ENCODE assay signal across 1 cellular context in the genomic region with DNA sequence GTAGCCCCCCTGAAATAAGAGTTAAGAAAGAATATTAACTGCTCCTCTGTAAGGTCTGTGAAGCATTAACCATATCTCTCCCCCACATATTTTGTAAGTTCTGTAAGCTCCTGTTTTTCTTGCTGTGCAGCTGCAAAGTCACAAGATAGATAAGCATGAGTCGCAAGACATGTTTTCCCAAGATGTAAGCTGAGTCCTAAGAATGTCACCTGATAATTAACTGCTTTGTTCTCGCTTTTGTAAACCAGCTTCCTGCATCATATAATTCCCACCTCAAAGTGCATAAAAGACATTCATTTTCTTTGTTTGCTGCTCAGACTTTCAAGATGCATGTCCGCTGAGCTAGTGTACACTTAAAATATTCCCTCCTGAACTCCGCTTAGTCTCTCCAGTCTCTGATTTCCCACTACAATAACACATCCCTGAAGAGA.
A peak's percentile ranks its signal among the peaks of the same experiment; 100 is the strongest.
TF ChIP-seq lines count a peak whose summit lies in the region.

No MANE protein-coding gene starts in this region.

TF ChIP-seq in K562, 482 proteins besides CTCF, POLR2A, EP300 and RAD21 (continued from another document and continues in another):
- TF ChIP-seq, protein P1, sequence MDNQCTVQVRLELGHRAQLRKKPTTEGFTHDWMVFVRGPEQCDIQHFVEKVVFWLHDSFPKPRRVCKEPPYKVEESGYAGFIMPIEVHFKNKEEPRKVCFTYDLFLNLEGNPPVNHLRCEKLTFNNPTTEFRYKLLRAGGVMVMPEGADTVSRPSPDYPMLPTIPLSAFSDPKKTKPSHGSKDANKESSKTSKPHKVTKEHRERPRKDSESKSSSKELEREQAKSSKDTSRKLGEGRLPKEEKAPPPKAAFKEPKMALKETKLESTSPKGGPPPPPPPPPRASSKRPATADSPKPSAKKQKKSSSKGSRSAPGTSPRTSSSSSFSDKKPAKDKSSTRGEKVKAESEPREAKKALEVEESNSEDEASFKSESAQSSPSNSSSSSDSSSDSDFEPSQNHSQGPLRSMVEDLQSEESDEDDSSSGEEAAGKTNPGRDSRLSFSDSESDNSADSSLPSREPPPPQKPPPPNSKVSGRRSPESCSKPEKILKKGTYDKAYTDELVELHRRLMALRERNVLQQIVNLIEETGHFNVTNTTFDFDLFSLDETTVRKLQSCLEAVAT (IDR thresholded peaks at IDR 0.05) = no peak
- TF ChIP-seq PCBP1 (IDR thresholded peaks at IDR 0.05; ENCODE audit: low read depth, low read length, poor library complexity, severe bottlenecking) (no peak), TCF7 (IDR thresholded peaks at IDR 0.05; ENCODE audit: borderline replicate concordance) (no peak), MAFK (IDR thresholded peaks at IDR 0.05; ENCODE audit: low read length) (no peak; the same call in 1 of the 2 replicates), FOXM1 (IDR thresholded peaks at IDR 0.05; ENCODE audit: low read depth) (peak; percentile 79), FOXM1 (CRISPR knock-in tag; IDR thresholded peaks at IDR 0.05; ENCODE audit: low read depth) (no peak), ZNF696 (CRISPR knock-in tag; conservative IDR thresholded peaks at IDR 0.05) (no peak), CHCHD3 (CRISPR knock-in tag; IDR thresholded peaks at IDR 0.05) (no peak), FOXK1 (CRISPR knock-in tag; IDR thresholded peaks at IDR 0.05; ENCODE audit: borderline replicate concordance) (no peak), ZNF780A (CRISPR knock-in tag; IDR thresholded peaks at IDR 0.05) (no peak), BCL6 (CRISPR knock-in tag; IDR thresholded peaks at IDR 0.05) (no peak), FOS (IDR thresholded peaks at IDR 0.05; ENCODE audit: extremely low read depth, insufficient read length) (no peak), TFAM (CRISPR knock-in tag; conservative IDR thresholded peaks at IDR 0.05) (no peak), GTF2A2 (tag; IDR thresholded peaks at IDR 0.05) (no peak), HDAC1 (IDR thresholded peaks at IDR 0.05) (peak in 1 of 2 experiments; percentile 63; a peak in 2 of 4 replicates), KDM1A (IDR thresholded peaks at IDR 0.05) (peak; percentile 86 to 87), SAFB (IDR thresholded peaks at IDR 0.05; ENCODE audit: borderline replicate concordance, low read depth, low read length) (no peak), BRD4 (IDR thresholded peaks at IDR 0.05) (no peak), RNF2 (IDR thresholded peaks at IDR 0.05) (peak; percentile 75; the same call in 1 of the 2 replicates), XRCC3 (IDR thresholded peaks at IDR 0.05) (no peak), SMAD2 (IDR thresholded peaks at IDR 0.05; ENCODE audit: low read depth, low read length) (no peak), HCFC1 (IDR thresholded peaks at IDR 0.05; ENCODE audit: low read depth, low read length) (no peak), ETS2 (tag; IDR thresholded peaks at IDR 0.05; ENCODE audit: borderline replicate concordance, poor library complexity, severe bottlenecking) (no peak), BHLHE40 (IDR thresholded peaks at IDR 0.05; ENCODE audit: low read length) (peak; percentile 75; the same call in 1 of the 2 replicates), PTTG1 (tag; IDR thresholded peaks at IDR 0.05; ENCODE audit: low read depth) (no peak), NFE2 (IDR thresholded peaks at IDR 0.05; ENCODE audit: low read depth) (0 out of 2 replicates have a peak, but pooled peaks have one; percentile 33), ZNF347 (CRISPR knock-in tag; IDR thresholded peaks at IDR 0.05; ENCODE audit: low read depth) (no peak), TBL1XR1 (IDR thresholded peaks at IDR 0.05; ENCODE audit: low read length in 2 of 2) (peak; percentile 72 to 74; a peak in 3 of 4 replicates), POU5F1 (IDR thresholded peaks at IDR 0.05; ENCODE audit: borderline replicate concordance, low read depth, low read length, partially characterized antibody) (no peak)
- TF ChIP-seq, protein P2, sequence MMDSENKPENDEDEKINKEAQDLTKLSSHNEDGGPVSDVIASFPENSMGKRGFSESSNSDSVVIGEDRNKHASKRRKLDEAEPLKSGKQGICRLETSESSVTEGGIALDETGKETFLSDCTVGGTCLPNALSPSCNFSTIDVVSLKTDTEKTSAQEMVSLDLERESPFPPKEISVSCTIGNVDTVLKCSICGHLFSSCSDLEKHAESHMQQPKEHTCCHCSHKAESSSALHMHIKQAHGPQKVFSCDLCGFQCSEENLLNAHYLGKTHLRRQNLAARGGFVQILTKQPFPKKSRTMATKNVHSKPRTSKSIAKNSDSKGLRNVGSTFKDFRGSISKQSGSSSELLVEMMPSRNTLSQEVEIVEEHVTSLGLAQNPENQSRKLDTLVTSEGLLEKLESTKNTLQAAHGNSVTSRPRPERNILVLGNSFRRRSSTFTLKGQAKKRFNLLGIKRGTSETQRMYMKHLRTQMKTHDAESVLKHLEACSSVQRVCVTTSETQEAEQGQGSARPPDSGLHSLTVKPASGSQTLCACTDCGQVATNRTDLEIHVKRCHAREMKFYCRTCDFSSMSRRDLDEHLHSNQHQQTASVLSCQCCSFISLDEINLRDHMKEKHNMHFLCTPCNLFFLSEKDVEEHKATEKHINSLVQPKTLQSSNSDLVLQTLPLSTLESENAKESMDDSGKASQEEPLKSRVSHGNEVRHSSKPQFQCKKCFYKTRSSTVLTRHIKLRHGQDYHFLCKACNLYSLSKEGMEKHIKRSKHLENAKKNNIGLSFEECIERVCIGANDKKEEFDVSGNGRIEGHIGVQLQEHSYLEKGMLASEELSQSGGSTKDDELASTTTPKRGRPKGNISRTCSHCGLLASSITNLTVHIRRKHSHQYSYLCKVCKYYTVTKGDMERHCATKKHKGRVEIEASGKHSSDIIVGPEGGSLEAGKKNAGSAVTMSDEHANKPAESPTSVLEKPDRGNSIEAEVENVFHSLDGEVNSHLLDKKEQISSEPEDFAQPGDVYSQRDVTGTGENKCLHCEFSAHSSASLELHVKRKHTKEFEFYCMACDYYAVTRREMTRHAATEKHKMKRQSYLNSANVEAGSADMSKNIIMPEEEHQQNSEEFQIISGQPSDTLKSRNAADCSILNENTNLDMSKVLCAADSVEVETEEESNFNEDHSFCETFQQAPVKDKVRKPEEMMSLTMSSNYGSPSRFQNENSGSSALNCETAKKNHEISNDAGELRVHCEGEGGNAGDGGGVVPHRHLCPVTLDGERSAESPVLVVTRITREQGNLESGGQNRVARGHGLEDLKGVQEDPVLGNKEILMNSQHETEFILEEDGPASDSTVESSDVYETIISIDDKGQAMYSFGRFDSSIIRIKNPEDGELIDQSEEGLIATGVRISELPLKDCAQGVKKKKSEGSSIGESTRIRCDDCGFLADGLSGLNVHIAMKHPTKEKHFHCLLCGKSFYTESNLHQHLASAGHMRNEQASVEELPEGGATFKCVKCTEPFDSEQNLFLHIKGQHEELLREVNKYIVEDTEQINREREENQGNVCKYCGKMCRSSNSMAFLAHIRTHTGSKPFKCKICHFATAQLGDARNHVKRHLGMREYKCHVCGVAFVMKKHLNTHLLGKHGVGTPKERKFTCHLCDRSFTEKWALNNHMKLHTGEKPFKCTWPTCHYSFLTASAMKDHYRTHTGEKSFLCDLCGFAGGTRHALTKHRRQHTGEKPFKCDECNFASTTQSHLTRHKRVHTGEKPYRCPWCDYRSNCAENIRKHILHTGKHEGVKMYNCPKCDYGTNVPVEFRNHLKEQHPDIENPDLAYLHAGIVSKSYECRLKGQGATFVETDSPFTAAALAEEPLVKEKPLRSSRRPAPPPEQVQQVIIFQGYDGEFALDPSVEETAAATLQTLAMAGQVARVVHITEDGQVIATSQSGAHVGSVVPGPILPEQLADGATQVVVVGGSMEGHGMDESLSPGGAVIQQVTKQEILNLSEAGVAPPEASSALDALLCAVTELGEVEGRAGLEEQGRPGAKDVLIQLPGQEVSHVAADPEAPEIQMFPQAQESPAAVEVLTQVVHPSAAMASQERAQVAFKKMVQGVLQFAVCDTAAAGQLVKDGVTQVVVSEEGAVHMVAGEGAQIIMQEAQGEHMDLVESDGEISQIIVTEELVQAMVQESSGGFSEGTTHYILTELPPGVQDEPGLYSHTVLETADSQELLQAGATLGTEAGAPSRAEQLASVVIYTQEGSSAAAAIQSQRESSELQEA (IDR thresholded peaks at IDR 0.05; ENCODE audit: low read depth) = no peak
- TF ChIP-seq, protein P3, sequence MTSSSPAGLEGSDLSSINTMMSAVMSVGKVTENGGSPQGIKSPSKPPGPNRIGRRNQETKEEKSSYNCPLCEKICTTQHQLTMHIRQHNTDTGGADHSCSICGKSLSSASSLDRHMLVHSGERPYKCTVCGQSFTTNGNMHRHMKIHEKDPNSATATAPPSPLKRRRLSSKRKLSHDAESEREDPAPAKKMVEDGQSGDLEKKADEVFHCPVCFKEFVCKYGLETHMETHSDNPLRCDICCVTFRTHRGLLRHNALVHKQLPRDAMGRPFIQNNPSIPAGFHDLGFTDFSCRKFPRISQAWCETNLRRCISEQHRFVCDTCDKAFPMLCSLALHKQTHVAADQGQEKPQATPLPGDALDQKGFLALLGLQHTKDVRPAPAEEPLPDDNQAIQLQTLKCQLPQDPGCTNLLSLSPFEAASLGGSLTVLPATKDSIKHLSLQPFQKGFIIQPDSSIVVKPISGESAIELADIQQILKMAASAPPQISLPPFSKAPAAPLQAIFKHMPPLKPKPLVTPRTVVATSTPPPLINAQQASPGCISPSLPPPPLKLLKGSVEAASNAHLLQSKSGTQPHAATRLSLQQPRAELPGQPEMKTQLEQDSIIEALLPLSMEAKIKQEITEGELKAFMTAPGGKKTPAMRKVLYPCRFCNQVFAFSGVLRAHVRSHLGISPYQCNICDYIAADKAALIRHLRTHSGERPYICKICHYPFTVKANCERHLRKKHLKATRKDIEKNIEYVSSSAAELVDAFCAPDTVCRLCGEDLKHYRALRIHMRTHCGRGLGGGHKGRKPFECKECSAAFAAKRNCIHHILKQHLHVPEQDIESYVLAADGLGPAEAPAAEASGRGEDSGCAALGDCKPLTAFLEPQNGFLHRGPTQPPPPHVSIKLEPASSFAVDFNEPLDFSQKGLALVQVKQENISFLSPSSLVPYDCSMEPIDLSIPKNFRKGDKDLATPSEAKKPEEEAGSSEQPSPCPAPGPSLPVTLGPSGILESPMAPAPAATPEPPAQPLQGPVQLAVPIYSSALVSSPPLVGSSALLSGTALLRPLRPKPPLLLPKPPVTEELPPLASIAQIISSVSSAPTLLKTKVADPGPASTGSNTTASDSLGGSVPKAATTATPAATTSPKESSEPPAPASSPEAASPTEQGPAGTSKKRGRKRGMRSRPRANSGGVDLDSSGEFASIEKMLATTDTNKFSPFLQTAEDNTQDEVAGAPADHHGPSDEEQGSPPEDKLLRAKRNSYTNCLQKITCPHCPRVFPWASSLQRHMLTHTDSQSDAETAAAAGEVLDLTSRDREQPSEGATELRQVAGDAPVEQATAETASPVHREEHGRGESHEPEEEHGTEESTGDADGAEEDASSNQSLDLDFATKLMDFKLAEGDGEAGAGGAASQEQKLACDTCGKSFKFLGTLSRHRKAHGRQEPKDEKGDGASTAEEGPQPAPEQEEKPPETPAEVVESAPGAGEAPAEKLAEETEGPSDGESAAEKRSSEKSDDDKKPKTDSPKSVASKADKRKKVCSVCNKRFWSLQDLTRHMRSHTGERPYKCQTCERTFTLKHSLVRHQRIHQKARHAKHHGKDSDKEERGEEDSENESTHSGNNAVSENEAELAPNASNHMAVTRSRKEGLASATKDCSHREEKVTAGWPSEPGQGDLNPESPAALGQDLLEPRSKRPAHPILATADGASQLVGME (CRISPR knock-in tag; IDR thresholded peaks at IDR 0.05) = no peak
- TF ChIP-seq, protein P4, sequence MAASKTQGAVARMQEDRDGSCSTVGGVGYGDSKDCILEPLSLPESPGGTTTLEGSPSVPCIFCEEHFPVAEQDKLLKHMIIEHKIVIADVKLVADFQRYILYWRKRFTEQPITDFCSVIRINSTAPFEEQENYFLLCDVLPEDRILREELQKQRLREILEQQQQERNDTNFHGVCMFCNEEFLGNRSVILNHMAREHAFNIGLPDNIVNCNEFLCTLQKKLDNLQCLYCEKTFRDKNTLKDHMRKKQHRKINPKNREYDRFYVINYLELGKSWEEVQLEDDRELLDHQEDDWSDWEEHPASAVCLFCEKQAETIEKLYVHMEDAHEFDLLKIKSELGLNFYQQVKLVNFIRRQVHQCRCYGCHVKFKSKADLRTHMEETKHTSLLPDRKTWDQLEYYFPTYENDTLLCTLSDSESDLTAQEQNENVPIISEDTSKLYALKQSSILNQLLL (CRISPR knock-in tag; IDR thresholded peaks at IDR 0.05; ENCODE audit: borderline replicate concordance) = no peak
- TF ChIP-seq, protein P5, sequence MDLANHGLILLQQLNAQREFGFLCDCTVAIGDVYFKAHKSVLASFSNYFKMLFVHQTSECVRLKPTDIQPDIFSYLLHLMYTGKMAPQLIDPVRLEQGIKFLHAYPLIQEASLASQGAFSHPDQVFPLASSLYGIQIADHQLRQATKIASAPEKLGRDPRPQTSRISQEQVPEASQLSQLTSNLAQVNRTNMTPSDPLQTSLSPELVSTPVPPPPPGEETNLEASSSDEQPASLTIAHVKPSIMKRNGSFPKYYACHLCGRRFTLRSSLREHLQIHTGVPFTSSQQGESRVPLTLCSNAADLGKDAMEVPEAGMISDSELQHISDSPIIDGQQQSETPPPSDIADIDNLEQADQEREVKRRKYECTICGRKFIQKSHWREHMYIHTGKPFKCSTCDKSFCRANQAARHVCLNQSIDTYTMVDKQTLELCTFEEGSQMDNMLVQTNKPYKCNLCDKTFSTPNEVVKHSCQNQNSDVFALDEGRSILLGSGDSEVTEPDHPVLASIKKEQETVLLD (IDR thresholded peaks at IDR 0.05) = no peak
- TF ChIP-seq, protein P6, sequence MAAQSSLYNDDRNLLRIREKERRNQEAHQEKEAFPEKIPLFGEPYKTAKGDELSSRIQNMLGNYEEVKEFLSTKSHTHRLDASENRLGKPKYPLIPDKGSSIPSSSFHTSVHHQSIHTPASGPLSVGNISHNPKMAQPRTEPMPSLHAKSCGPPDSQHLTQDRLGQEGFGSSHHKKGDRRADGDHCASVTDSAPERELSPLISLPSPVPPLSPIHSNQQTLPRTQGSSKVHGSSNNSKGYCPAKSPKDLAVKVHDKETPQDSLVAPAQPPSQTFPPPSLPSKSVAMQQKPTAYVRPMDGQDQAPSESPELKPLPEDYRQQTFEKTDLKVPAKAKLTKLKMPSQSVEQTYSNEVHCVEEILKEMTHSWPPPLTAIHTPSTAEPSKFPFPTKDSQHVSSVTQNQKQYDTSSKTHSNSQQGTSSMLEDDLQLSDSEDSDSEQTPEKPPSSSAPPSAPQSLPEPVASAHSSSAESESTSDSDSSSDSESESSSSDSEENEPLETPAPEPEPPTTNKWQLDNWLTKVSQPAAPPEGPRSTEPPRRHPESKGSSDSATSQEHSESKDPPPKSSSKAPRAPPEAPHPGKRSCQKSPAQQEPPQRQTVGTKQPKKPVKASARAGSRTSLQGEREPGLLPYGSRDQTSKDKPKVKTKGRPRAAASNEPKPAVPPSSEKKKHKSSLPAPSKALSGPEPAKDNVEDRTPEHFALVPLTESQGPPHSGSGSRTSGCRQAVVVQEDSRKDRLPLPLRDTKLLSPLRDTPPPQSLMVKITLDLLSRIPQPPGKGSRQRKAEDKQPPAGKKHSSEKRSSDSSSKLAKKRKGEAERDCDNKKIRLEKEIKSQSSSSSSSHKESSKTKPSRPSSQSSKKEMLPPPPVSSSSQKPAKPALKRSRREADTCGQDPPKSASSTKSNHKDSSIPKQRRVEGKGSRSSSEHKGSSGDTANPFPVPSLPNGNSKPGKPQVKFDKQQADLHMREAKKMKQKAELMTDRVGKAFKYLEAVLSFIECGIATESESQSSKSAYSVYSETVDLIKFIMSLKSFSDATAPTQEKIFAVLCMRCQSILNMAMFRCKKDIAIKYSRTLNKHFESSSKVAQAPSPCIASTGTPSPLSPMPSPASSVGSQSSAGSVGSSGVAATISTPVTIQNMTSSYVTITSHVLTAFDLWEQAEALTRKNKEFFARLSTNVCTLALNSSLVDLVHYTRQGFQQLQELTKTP (IDR thresholded peaks at IDR 0.05; ENCODE audit: low read depth in 1 of 2, partially characterized antibody in 2 of 2) = peak in 1 of 2 experiments; percentile 70
- TF ChIP-seq, protein P7, sequence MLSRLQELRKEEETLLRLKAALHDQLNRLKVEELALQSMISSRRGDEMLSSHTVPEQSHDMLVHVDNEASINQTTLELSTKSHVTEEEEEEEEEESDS (CRISPR knock-in tag; IDR thresholded peaks at IDR 0.05) = no peak
